Comparison of ENCODE assay signal across 1 cellular context in genomic region chr9:95517559-95517933, GRCh38.
TF ChIP-seq lines count a peak whose summit lies in the region.

No MANE protein-coding gene starts in this region.

TF ChIP-seq in HepG2, 621 proteins besides CTCF, POLR2A, EP300 and RAD21 (continued from another document):
- TF ChIP-seq ZBTB44 (CRISPR knock-in tag; IDR thresholded peaks at IDR 0.05) (no peak), ZFY (CRISPR knock-in tag; IDR thresholded peaks at IDR 0.05) (no peak), ZNF256 (CRISPR knock-in tag; conservative IDR thresholded peaks at IDR 0.05) (no peak), CCDC6 (CRISPR knock-in tag; IDR thresholded peaks at IDR 0.05) (no peak), CSRNP2 (CRISPR knock-in tag; conservative IDR thresholded peaks at IDR 0.05; ENCODE audit: low read depth) (no peak), SP1 (IDR thresholded peaks at IDR 0.05) (no peak), SP1 (CRISPR knock-in tag; IDR thresholded peaks at IDR 0.05) (no peak), CENPBD1 (CRISPR knock-in tag; IDR thresholded peaks at IDR 0.05; ENCODE audit: borderline replicate concordance, low read depth) (no peak)
